In genomic region chr17:36851230-36851629, GRCh38 we compare ENCODE assay signal across 13 cellular contexts.
DNase-seq lines count a peak whose midpoint lies in the region.
"Had no signal": no experiment of that assay in that cellular context is flagged by ENCODE, and none has a peak within 500 bp of the region (broad histone marks: within the 10 kb centered on the region; RNA-seq: fewer than 3 reads in every experiment).

No MANE protein-coding gene starts in this region.

- intact Hi-C loops in activated CD4-positive, alpha-beta memory T cell treated with anti-CD3 and anti-CD28 coated beads for 36 hours (cut with micrococcal nuclease), result loop anchor here (2.0 to 5.0 kb wide), 2 partner anchors 70 to 96 kb away; partner anchors contain the start of gene AATF

- H3K4me1 Mint-ChIP-seq in activated CD4-positive, alpha-beta memory T cell treated with anti-CD3 and anti-CD28 coated beads for 36 hours (ENCODE audit: low read depth), result peaks cover 36% of the 10 kb centered on the region
- H3K4me1 Mint-ChIP-seq in activated CD4-positive, alpha-beta memory T cell treated with anti-CD3 and anti-CD28 coated beads, Interleukin-2, amount 10 ng/mL, durations not matched to agents 7 days and 5 days, result peaks cover 30% of the 10 kb centered on the region

- H3K9me3 Mint-ChIP-seq in activated CD4-positive, alpha-beta memory T cell treated with anti-CD3 and anti-CD28 coated beads for 36 hours, result no peaks in the 10 kb centered on the region
- H3K9me3 Mint-ChIP-seq in activated CD4-positive, alpha-beta memory T cell treated with anti-CD3 and anti-CD28 coated beads, Interleukin-2, amount 10 ng/mL, durations not matched to agents 7 days and 5 days, result no peaks in the 10 kb centered on the region
- H3K9me3 Mint-ChIP-seq: activated T-helper 1 cell treated with anti-CD3 and anti-CD28 coated beads, Interleukin-12 subunit alpha, Interleukin-12 subunit beta, Interleukin-2, Interleukin-4 antibody, amounts not matched to agents 30 ng/mL and 10 ng/mL and 1 ng/mL, durations not matched to agents 14 hours and 24 hours and 36 hours; natural killer cell treated with Interleukin-12 subunit alpha and Interleukin-12 subunit beta and Interleukin-15 and Interleukin-18, amount 100 ng/mL, for 72 hours had no signal

- H3K27me3 Mint-ChIP-seq in activated CD4-positive, alpha-beta memory T cell treated with anti-CD3 and anti-CD28 coated beads for 36 hours, result peaks cover 1% of the 10 kb centered on the region
- peaks cover 9% of the 10 kb centered on the region for H3K27me3 Mint-ChIP-seq in activated CD4-positive, alpha-beta memory T cell treated with anti-CD3 and anti-CD28 coated beads, Interleukin-2, amount 10 ng/mL, durations not matched to agents 7 days and 5 days

- no peak for DNase-seq in activated CD4-positive, alpha-beta memory T cell treated with anti-CD3 and anti-CD28 coated beads for 36 hours
- DNase-seq in activated CD4-positive, alpha-beta memory T cell treated with anti-CD3 and anti-CD28 coated beads, Interleukin-2, amount 10 ng/mL, durations not matched to agents 7 days and 5 days, result no peak
- peak; percentile 43 for DNase-seq in NCI-H226
- peak; percentile 54 for DNase-seq in dermis blood vessel endothelial cell
- peak; percentile 39 for DNase-seq in renal cortical epithelial cell (ENCODE audit: low read depth)
- DNase-seq in GM19240 (ENCODE audit: insufficient read length, low spot score), result no peak
- no peak for DNase-seq in cerebellum (ENCODE audit: low spot score)
- DNase-seq in effector CD4-positive, alpha-beta T cell, result no peak
- DNase-seq: colonic mucosa, NCI-H82, SIG-M5 had no signal

- H3K27ac Mint-ChIP-seq in activated CD4-positive, alpha-beta memory T cell treated with anti-CD3 and anti-CD28 coated beads for 36 hours, result peak overlapping the region; percentile 82
- no peak overlapping the region for H3K27ac Mint-ChIP-seq in activated CD4-positive, alpha-beta memory T cell treated with anti-CD3 and anti-CD28 coated beads, Interleukin-2, amount 10 ng/mL, durations not matched to agents 7 days and 5 days
- H3K27ac Mint-ChIP-seq: activated T-helper 1 cell treated with anti-CD3 and anti-CD28 coated beads, Interleukin-12 subunit alpha, Interleukin-12 subunit beta, Interleukin-2, Interleukin-4 antibody, amounts not matched to agents 30 ng/mL and 10 ng/mL and 1 ng/mL, durations not matched to agents 14 hours and 24 hours and 36 hours; natural killer cell treated with Interleukin-12 subunit alpha and Interleukin-12 subunit beta and Interleukin-15 and Interleukin-18, amount 100 ng/mL, for 72 hours had no signal

- no peak overlapping the region for H3K4me3 Mint-ChIP-seq in activated CD4-positive, alpha-beta memory T cell treated with anti-CD3 and anti-CD28 coated beads for 36 hours
- H3K4me3 Mint-ChIP-seq in activated CD4-positive, alpha-beta memory T cell treated with anti-CD3 and anti-CD28 coated beads, Interleukin-2, amount 10 ng/mL, durations not matched to agents 7 days and 5 days, result no peak overlapping the region
- H3K4me3 Mint-ChIP-seq: activated T-helper 1 cell treated with anti-CD3 and anti-CD28 coated beads, Interleukin-12 subunit alpha, Interleukin-12 subunit beta, Interleukin-2, Interleukin-4 antibody, amounts not matched to agents 30 ng/mL and 10 ng/mL and 1 ng/mL, durations not matched to agents 14 hours and 24 hours and 36 hours had no signal

- POLR2A ChIA-PET in activated CD4-positive, alpha-beta memory T cell treated with anti-CD3 and anti-CD28 coated beads for 36 hours (lab: Charles Lee), result no interaction called here
- POLR2A ChIA-PET in activated CD4-positive, alpha-beta memory T cell treated with anti-CD3 and anti-CD28 coated beads, Interleukin-2, amount 10 ng/mL, durations not matched to agents 7 days and 5 days (lab: Charles Lee), result no interaction called here

- CTCF ChIA-PET in activated CD4-positive, alpha-beta memory T cell treated with anti-CD3 and anti-CD28 coated beads for 36 hours (lab: Charles Lee), result no interaction called here
- CTCF ChIA-PET in activated CD4-positive, alpha-beta memory T cell treated with anti-CD3 and anti-CD28 coated beads, Interleukin-2, amount 10 ng/mL, durations not matched to agents 7 days and 5 days (lab: Charles Lee), result no interaction called here

- no peaks in the 10 kb centered on the region for H3K36me3 Mint-ChIP-seq in activated CD4-positive, alpha-beta memory T cell treated with anti-CD3 and anti-CD28 coated beads for 36 hours
- H3K36me3 Mint-ChIP-seq in activated CD4-positive, alpha-beta memory T cell treated with anti-CD3 and anti-CD28 coated beads, Interleukin-2, amount 10 ng/mL, durations not matched to agents 7 days and 5 days (ENCODE audit: low read depth), result no peaks in the 10 kb centered on the region
- H3K36me3 Mint-ChIP-seq: natural killer cell treated with Interleukin-12 subunit alpha and Interleukin-12 subunit beta and Interleukin-15 and Interleukin-18, amount 100 ng/mL, for 72 hours had no signal

Comparison
In these comparisons a context has a peak if more than half of its experiments do, and no peak if none do; other contexts are left out.
1. DNase-seq: peak in NCI-H226 (single experiment), dermis blood vessel endothelial cell (single experiment) and renal cortical epithelial cell (single experiment); none in activated CD4-positive, alpha-beta memory T cell treated with anti-CD3 and anti-CD28 coated beads for 36 hours (single experiment), activated CD4-positive, alpha-beta memory T cell treated with anti-CD3 and anti-CD28 coated beads, Interleukin-2, amount 10 ng/mL, durations not matched to agents 7 days and 5 days (single experiment), GM19240 (single experiment), cerebellum (single experiment) and effector CD4-positive, alpha-beta T cell (single experiment).